ENCODE assay signal across 19 cellular contexts in the genomic region with DNA sequence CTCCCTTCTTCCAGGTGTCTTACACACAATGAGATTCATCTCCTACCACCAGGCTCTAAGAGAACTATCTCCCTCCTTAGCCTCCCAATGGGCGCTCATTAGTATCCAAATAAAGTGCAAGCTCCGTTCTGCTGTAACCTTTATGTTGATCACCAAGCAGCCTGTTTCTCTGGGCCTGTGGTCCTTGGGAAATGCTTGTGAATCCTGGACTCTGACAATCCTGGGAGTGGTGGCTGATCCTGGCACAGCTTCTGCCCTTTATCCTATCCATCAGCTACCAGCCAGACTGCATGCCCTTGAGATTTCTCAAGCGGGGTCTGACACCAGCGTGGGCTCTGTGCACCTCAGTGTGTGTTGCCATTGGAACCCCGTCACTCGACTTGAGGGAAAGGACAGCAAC. TPM values are rescaled to one million over a fixed set of nuclear protein-coding genes. Genes with fewer than 3 reads are reported as not detected.
DNase-seq lines count a peak whose midpoint lies in the region; ATAC-seq and TF ChIP-seq lines count a peak whose summit lies in the region.
"Had no signal": no experiment of that assay in that cellular context is flagged by ENCODE, and none has a peak within 500 bp of the region (broad histone marks: within the 10 kb centered on the region; RNA-seq: fewer than 3 reads in every experiment).

No MANE protein-coding gene starts in this region.

- no peaks in the 10 kb centered on the region for H3K9me3 Mint-ChIP-seq in activated naive CD8-positive, alpha-beta T cell (ENCODE audit: low read depth)
- no peaks in the 10 kb centered on the region for H3K9me3 Mint-ChIP-seq in activated naive CD8-positive, alpha-beta T cell treated with anti-CD3 and anti-CD28 coated beads, Interleukin-2, amount 50 U/mL, for 24 hours
- H3K9me3 Mint-ChIP-seq: activated naive CD4-positive, alpha-beta T cell treated with anti-CD3 and anti-CD28 coated beads, Interleukin-2, amount 50 U/mL, for 72 hours; stimulated activated naive CD8-positive, alpha-beta T cell treated with anti-CD3 and anti-CD28 coated beads, Interleukin-15, amount 100 ng/mL, for 72 hours had no signal

- H3K27me3 ChIP-seq in OCI-LY1 (ENCODE audit: insufficient read depth, low read length) (no peaks in the 10 kb centered on the region), transverse colon (no peaks in the 10 kb centered on the region)
- H3K27me3 ChIP-seq in effector memory CD4-positive, alpha-beta T cell (replicated peaks; ENCODE audit: control insufficient read depth, insufficient read depth, low read length, poor library complexity, severe bottlenecking) = no peaks in the 10 kb centered on the region
- H3K27me3 ChIP-seq: brain microvascular endothelial cell, ovary had no signal

- H3K27me3 Mint-ChIP-seq in activated naive CD8-positive, alpha-beta T cell = no peaks in the 10 kb centered on the region
- no peaks in the 10 kb centered on the region for H3K27me3 Mint-ChIP-seq in activated naive CD8-positive, alpha-beta T cell treated with anti-CD3 and anti-CD28 coated beads, Interleukin-2, amount 50 U/mL, for 24 hours
- H3K27me3 Mint-ChIP-seq: stimulated activated naive CD8-positive, alpha-beta T cell treated with anti-CD3 and anti-CD28 coated beads, Interleukin-15, amount 100 ng/mL, for 72 hours had no signal

- intact Hi-C loops in transverse colon (cut with DNase I; ENCODE audit: low total_unique reads) = no loop called here

- DNase-seq in activated naive CD8-positive, alpha-beta T cell treated with anti-CD3 and anti-CD28 coated beads, Interleukin-2, amount 50 U/mL, for 24 hours = no peak
- DNase-seq in effector memory CD4-positive, alpha-beta T cell = no peak
- DNase-seq in transverse colon = no peak
- DNase-seq in SW 1271 (lab: John Stamatoyannopoulos, UW) = no peak
- DNase-seq in stimulated activated naive CD8-positive, alpha-beta T cell treated with anti-CD3 and anti-CD28 coated beads, Interleukin-15, Interleukin-2, amounts not matched to agents 100 U/mL and 50 U/mL, for 24 hours = no peak
- DNase-seq: brain microvascular endothelial cell; glutamatergic neuron; H9; left ventricle myocardium inferior; NCI-H187; NCI-H446; ovary; Right ventricle myocardium superior; stimulated activated naive CD8-positive, alpha-beta T cell treated with anti-CD3 and anti-CD28 coated beads, Interleukin-15, amount 100 ng/mL, for 72 hours had no signal

- peaks cover 79% of the 10 kb centered on the region for H3K4me1 Mint-ChIP-seq in activated naive CD8-positive, alpha-beta T cell (ENCODE audit: low read depth)
- H3K4me1 Mint-ChIP-seq in activated naive CD8-positive, alpha-beta T cell treated with anti-CD3 and anti-CD28 coated beads, Interleukin-2, amount 50 U/mL, for 24 hours = peaks cover 84% of the 10 kb centered on the region

- H3K79me2 ChIP-seq in OCI-LY1 (ENCODE audit: insufficient read depth, low read length) = no peaks in the 10 kb centered on the region

- H3K4me3 ChIP-seq in OCI-LY1 (ENCODE audit: low read depth, low read length, poor library complexity, severe bottlenecking) (no peak overlapping the region), transverse colon (no peak overlapping the region)
- no peak overlapping the region for H3K4me3 ChIP-seq in effector memory CD4-positive, alpha-beta T cell (ENCODE audit: insufficient read depth, low read depth, low read length, poor library complexity, severe bottlenecking)
- H3K4me3 ChIP-seq: left ventricle myocardium inferior, ovary had no signal

- no peaks in the 10 kb centered on the region for H3K9me3 ChIP-seq in OCI-LY1 (ENCODE audit: low read length)
- no peaks in the 10 kb centered on the region for H3K9me3 ChIP-seq in effector memory CD4-positive, alpha-beta T cell (ENCODE audit: control insufficient read depth, low read length)
- H3K9me3 ChIP-seq in transverse colon = no peaks in the 10 kb centered on the region
- H3K9me3 ChIP-seq: left ventricle myocardium inferior, ovary had no signal

- no peaks in the 10 kb centered on the region for H3K36me3 ChIP-seq in OCI-LY1 (ENCODE audit: insufficient read depth, low read length)
- no peaks in the 10 kb centered on the region for H3K36me3 ChIP-seq in effector memory CD4-positive, alpha-beta T cell (ENCODE audit: control insufficient read depth, insufficient read depth, low read length)
- no peaks in the 10 kb centered on the region for H3K36me3 ChIP-seq in transverse colon
- H3K36me3 ChIP-seq: brain microvascular endothelial cell, left ventricle myocardium inferior, ovary had no signal

- ATAC-seq in activated naive CD8-positive, alpha-beta T cell treated with anti-CD3 and anti-CD28 coated beads, Interleukin-2, amount 50 U/mL, for 24 hours = no peak
- no peak for ATAC-seq in stimulated activated naive CD8-positive, alpha-beta T cell treated with anti-CD3 and anti-CD28 coated beads, Interleukin-15, Interleukin-2, amounts not matched to agents 100 U/mL and 50 U/mL, for 24 hours
- ATAC-seq in HG02623 (IDR thresholded peaks at IDR 0.05; ENCODE audit: unreplicated experiment) = no peak
- ATAC-seq: activated naive CD4-positive, alpha-beta T cell treated with anti-CD3 and anti-CD28 coated beads, Interleukin-2, amount 50 U/mL, for 72 hours; sciatic nerve; stimulated activated naive CD8-positive, alpha-beta T cell treated with anti-CD3 and anti-CD28 coated beads, Interleukin-15, amount 100 ng/mL, for 72 hours had no signal

- peak overlapping the region; percentile 42 for H3K4me3 Mint-ChIP-seq in activated naive CD8-positive, alpha-beta T cell
- H3K4me3 Mint-ChIP-seq in activated naive CD8-positive, alpha-beta T cell treated with anti-CD3 and anti-CD28 coated beads, Interleukin-2, amount 50 U/mL, for 24 hours = no peak overlapping the region
- H3K4me3 Mint-ChIP-seq: H9 had no signal

- peaks cover 7% of the 10 kb centered on the region; the same call in 1 of the 2 replicates for H3F3A ChIP-seq in OCI-LY1 (ENCODE audit: insufficient read depth, low read length)

- in situ Hi-C loops in transverse colon (cut with MboI; ENCODE audit: low pct_ligation_motif_present in 1 of 4, low pct_unique_long_range_greater_than_20kb in 1 of 4, low sequenced_read_pairs in 3 of 4) = no loop called here

- H3K27ac ChIP-seq in OCI-LY1 (ENCODE audit: low read depth, low read length, poor library complexity, severe bottlenecking) = peak overlapping the region; percentile 100
- peak overlapping the region; percentile 92 for H3K27ac ChIP-seq in effector memory CD4-positive, alpha-beta T cell (ENCODE audit: insufficient read depth, low read length, poor library complexity, severe bottlenecking)
- peak overlapping the region in 3 of 4 donors; percentile 38 to 44 (median 39) for H3K27ac ChIP-seq in transverse colon
- H3K27ac ChIP-seq: left ventricle myocardium inferior, ovary had no signal

- H2AFZ ChIP-seq in OCI-LY1 (ENCODE audit: low read length) = no peak overlapping the region; the same call in 1 of the 2 replicates

- peaks cover 89% of the 10 kb centered on the region for H3K4me1 ChIP-seq in OCI-LY1 (ENCODE audit: insufficient read depth, low read length, severe bottlenecking)
- H3K4me1 ChIP-seq in effector memory CD4-positive, alpha-beta T cell (ENCODE audit: control insufficient read depth, insufficient read depth, low read length, poor library complexity, severe bottlenecking) = peaks cover 65% of the 10 kb centered on the region
- peaks cover 15 to 65% (median 31%) of the 10 kb centered on the region in 4 donors for H3K4me1 ChIP-seq in transverse colon

- H3K9ac ChIP-seq in OCI-LY1 (ENCODE audit: low read length) = peak overlapping the region; percentile 15; the same call in 1 of the 2 replicates

- no peak for TF ChIP-seq EP300 in transverse colon (IDR thresholded peaks at IDR 0.05; ENCODE audit: low read depth)

- peak overlapping the region; percentile 2; the same call in 1 of the 2 replicates for H3K4me2 ChIP-seq in OCI-LY1 (ENCODE audit: low read length)

- H4K20me1 ChIP-seq in OCI-LY1 (ENCODE audit: insufficient read depth, low read length) = no peaks in the 10 kb centered on the region

- no peak for TF ChIP-seq POLR2A in transverse colon (IDR thresholded peaks at IDR 0.05)

- H3K9me2 ChIP-seq in OCI-LY1 (ENCODE audit: low read depth, low read length) = no peaks in the 10 kb centered on the region

- H3K36me3 Mint-ChIP-seq in activated naive CD8-positive, alpha-beta T cell = no peaks in the 10 kb centered on the region
- H3K36me3 Mint-ChIP-seq in activated naive CD8-positive, alpha-beta T cell treated with anti-CD3 and anti-CD28 coated beads, Interleukin-2, amount 50 U/mL, for 24 hours (ENCODE audit: low read depth) = no peaks in the 10 kb centered on the region
- H3K36me3 Mint-ChIP-seq: activated naive CD4-positive, alpha-beta T cell treated with anti-CD3 and anti-CD28 coated beads, Interleukin-2, amount 50 U/mL, for 72 hours had no signal

- peak overlapping the region; percentile 84 for H3K27ac Mint-ChIP-seq in activated naive CD8-positive, alpha-beta T cell
- no peak overlapping the region for H3K27ac Mint-ChIP-seq in activated naive CD8-positive, alpha-beta T cell treated with anti-CD3 and anti-CD28 coated beads, Interleukin-2, amount 50 U/mL, for 24 hours

- 60 to 94% methylated on average over 1 to 6 of the region's 6 CpGs for WGBS in transverse colon (ENCODE audit: low coverage in 1 of 2), 2 donors

- TF ChIP-seq CTCF in OCI-LY1 (IDR thresholded peaks at IDR 0.05; ENCODE audit: low read length) (no peak), transverse colon (IDR thresholded peaks at IDR 0.05) (no peak)

RNA-seq across cellular contexts. Expression of a gene that starts 26.1 kb away (rescaled TPM):
- total RNA-seq in transverse colon = 10 to 100 TPM; 56.1 to 93.0 (median 73.7) TPM

Comparison
In these comparisons a context has a peak if more than half of its experiments do, and no peak if none do; other contexts are left out.
1. H3K27ac ChIP-seq: peak in every context shown above with its lines; median percentile 100 in OCI-LY1; 92 in effector memory CD4-positive, alpha-beta T cell; 39 in transverse colon.